ENCODE assay signal across 30 cellular contexts in genomic region chr15:88023956-88024355, GRCh38.
"Had no signal": no experiment of that assay in that cellular context is flagged by ENCODE, and none has a peak within 500 bp of the region (broad histone marks: within the 10 kb centered on the region; RNA-seq: fewer than 3 reads in every experiment).

No MANE protein-coding gene starts in this region.

- H3K27me3 Mint-ChIP-seq: activated CD4-positive, alpha-beta T cell treated with anti-CD3 and anti-CD28 coated beads, Interleukin-2, amount 10 ng/mL, durations not matched to agents 24 days and 14 days; activated naive CD4-positive, alpha-beta T cell treated with anti-CD3 and anti-CD28 coated beads, Interleukin-2, amount 10 ng/mL, durations not matched to agents 7 days and 5 days; activated naive CD8-positive, alpha-beta T cell treated with anti-CD3 and anti-CD28 coated beads, Interleukin-2, amount 10 ng/mL, durations not matched to agents 7 days and 5 days; stimulated activated naive CD8-positive, alpha-beta T cell treated with anti-CD3 and anti-CD28 coated beads, Interleukin-15, amount 100 ng/mL, for 72 hours had no signal

- ATAC-seq: activated CD4-positive, CD25-positive, alpha-beta regulatory T cell treated with anti-CD3 and anti-CD28 coated beads, Interleukin-2, amount 50 U/mL, for 24 hours; left colon; sciatic nerve; stimulated activated effector memory CD8-positive, alpha-beta T cell treated with anti-CD3 and anti-CD28 coated beads, Interleukin-12 subunit alpha, Interleukin-12 subunit beta, amount 100 ng/mL, for 72 hours; stimulated activated naive CD8-positive, alpha-beta T cell treated with anti-CD3 and anti-CD28 coated beads, Interleukin-15, amount 100 ng/mL, for 72 hours had no signal

- DNase-seq: activated CD4-positive, alpha-beta memory T cell treated with anti-CD3 and anti-CD28 coated beads for 36 hours; activated CD4-positive, alpha-beta T cell treated with anti-CD3 and anti-CD28 coated beads, Interleukin-2, amount 10 ng/mL, durations not matched to agents 24 days and 14 days; activated CD8-positive, alpha-beta memory T cell treated with anti-CD3 and anti-CD28 coated beads, Interleukin-2, amount 50 U/mL, for 4 hours; activated gamma-delta T cell; activated naive CD4-positive, alpha-beta T cell treated with anti-CD3 and anti-CD28 coated beads, Interleukin-2, amount 10 ng/mL, durations not matched to agents 7 days and 5 days; activated naive CD8-positive, alpha-beta T cell treated with anti-CD3 and anti-CD28 coated beads, Interleukin-2, amount 10 ng/mL, durations not matched to agents 7 days and 5 days; activated T-cell treated with anti-CD3 and anti-CD28 coated beads, Interleukin-2, amount 50 U/mL, for 1 hour; brain microvascular endothelial cell; dorsolateral prefrontal cortex; effector memory CD4-positive, alpha-beta T cell; kidney; left colon; mammary epithelial cell; ovary; stimulated activated CD4-positive, alpha-beta T cell treated with anti-CD3 and anti-CD28 coated beads, Interleukin-12 subunit alpha, Interleukin-12 subunit beta, amount 100 ng/mL, for 4 hours; stimulated activated CD4-positive, alpha-beta T cell treated with anti-CD3 and anti-CD28 coated beads, Interleukin-4, amount 100 ng/mL, for 24 hours; stimulated activated naive CD8-positive, alpha-beta T cell treated with anti-CD3 and anti-CD28 coated beads, Interleukin-15, amount 100 ng/mL, for 72 hours; substantia nigra; T-helper 9 cell; uterus; WERI-Rb-1 had no signal

- H3K4me1 Mint-ChIP-seq: activated CD4-positive, alpha-beta T cell treated with anti-CD3 and anti-CD28 coated beads, Interleukin-2, amount 10 ng/mL, durations not matched to agents 24 days and 14 days; activated naive CD4-positive, alpha-beta T cell treated with anti-CD3 and anti-CD28 coated beads, Interleukin-2, amount 10 ng/mL, durations not matched to agents 7 days and 5 days; activated naive CD8-positive, alpha-beta T cell treated with anti-CD3 and anti-CD28 coated beads, Interleukin-2, amount 10 ng/mL, durations not matched to agents 7 days and 5 days; stimulated activated effector memory CD8-positive, alpha-beta T cell treated with anti-CD3 and anti-CD28 coated beads, Interleukin-12 subunit alpha, Interleukin-12 subunit beta, amount 100 ng/mL, for 72 hours; stimulated activated naive CD8-positive, alpha-beta T cell treated with anti-CD3 and anti-CD28 coated beads, Interleukin-15, amount 100 ng/mL, for 72 hours had no signal

- H3K9me3 ChIP-seq: ascending aorta, ovary, uterus had no signal

- H3K36me3 ChIP-seq: brain microvascular endothelial cell, ovary, uterus, WERI-Rb-1 had no signal

- H3K4me1 ChIP-seq: uterus had no signal

- H3K4me3 Mint-ChIP-seq: activated CD4-positive, alpha-beta memory T cell treated with anti-CD3 and anti-CD28 coated beads for 36 hours; activated CD4-positive, alpha-beta T cell treated with anti-CD3 and anti-CD28 coated beads, Interleukin-2, amount 10 ng/mL, durations not matched to agents 24 days and 14 days; activated naive CD4-positive, alpha-beta T cell treated with anti-CD3 and anti-CD28 coated beads, Interleukin-2, amount 10 ng/mL, durations not matched to agents 7 days and 5 days; activated naive CD8-positive, alpha-beta T cell treated with anti-CD3 and anti-CD28 coated beads, Interleukin-2, amount 10 ng/mL, durations not matched to agents 7 days and 5 days; nephron; stimulated activated effector memory CD8-positive, alpha-beta T cell treated with anti-CD3 and anti-CD28 coated beads, Interleukin-12 subunit alpha, Interleukin-12 subunit beta, amount 100 ng/mL, for 72 hours; stimulated activated naive CD8-positive, alpha-beta T cell treated with anti-CD3 and anti-CD28 coated beads, Interleukin-15, amount 100 ng/mL, for 72 hours; type B pancreatic cell had no signal

- H3K27me3 ChIP-seq: ascending aorta, brain microvascular endothelial cell, dorsolateral prefrontal cortex, ovary, uterus had no signal

- H3K36me3 Mint-ChIP-seq: activated CD4-positive, alpha-beta memory T cell treated with anti-CD3 and anti-CD28 coated beads for 36 hours; activated naive CD4-positive, alpha-beta T cell treated with anti-CD3 and anti-CD28 coated beads, Interleukin-2, amount 10 ng/mL, durations not matched to agents 7 days and 5 days; activated naive CD8-positive, alpha-beta T cell treated with anti-CD3 and anti-CD28 coated beads, Interleukin-2, amount 10 ng/mL, durations not matched to agents 7 days and 5 days; stimulated activated effector memory CD8-positive, alpha-beta T cell treated with anti-CD3 and anti-CD28 coated beads, Interleukin-12 subunit alpha, Interleukin-12 subunit beta, amount 100 ng/mL, for 72 hours; type B pancreatic cell had no signal

- H3K27ac ChIP-seq: ascending aorta, brain microvascular endothelial cell, coronary artery, ovary, skin epidermis, uterus had no signal

- H3K9me3 Mint-ChIP-seq: activated CD4-positive, alpha-beta memory T cell treated with anti-CD3 and anti-CD28 coated beads for 36 hours; activated CD4-positive, alpha-beta T cell treated with anti-CD3 and anti-CD28 coated beads, Interleukin-2, amount 10 ng/mL, durations not matched to agents 24 days and 14 days; activated naive CD4-positive, alpha-beta T cell treated with anti-CD3 and anti-CD28 coated beads, Interleukin-2, amount 10 ng/mL, durations not matched to agents 7 days and 5 days; activated naive CD8-positive, alpha-beta T cell treated with anti-CD3 and anti-CD28 coated beads, Interleukin-2, amount 10 ng/mL, durations not matched to agents 7 days and 5 days; type B pancreatic cell had no signal

- H3K4me3 ChIP-seq: ascending aorta, coronary artery, dorsolateral prefrontal cortex, ovary, skin epidermis, uterus had no signal

- H3K27ac Mint-ChIP-seq: activated CD4-positive, alpha-beta memory T cell treated with anti-CD3 and anti-CD28 coated beads for 36 hours; activated CD4-positive, alpha-beta T cell treated with anti-CD3 and anti-CD28 coated beads, Interleukin-2, amount 10 ng/mL, durations not matched to agents 24 days and 14 days; activated naive CD4-positive, alpha-beta T cell treated with anti-CD3 and anti-CD28 coated beads, Interleukin-2, amount 10 ng/mL, durations not matched to agents 7 days and 5 days; activated naive CD8-positive, alpha-beta T cell treated with anti-CD3 and anti-CD28 coated beads, Interleukin-2, amount 10 ng/mL, durations not matched to agents 7 days and 5 days; nephron; progenitor cell of endocrine pancreas; stimulated activated effector memory CD8-positive, alpha-beta T cell treated with anti-CD3 and anti-CD28 coated beads, Interleukin-12 subunit alpha, Interleukin-12 subunit beta, amount 100 ng/mL, for 72 hours; type B pancreatic cell had no signal
